Comparison of ENCODE assay signal across 20 cellular contexts in genomic region chr7:94133460-94133859, GRCh38.
DNase-seq lines count a peak whose midpoint lies in the region; ATAC-seq and TF ChIP-seq lines count a peak whose summit lies in the region.
"Had no signal": no experiment of that assay in that cellular context is flagged by ENCODE, and none has a peak within 500 bp of the region (broad histone marks: within the 10 kb centered on the region; RNA-seq: fewer than 3 reads in every experiment).

No MANE protein-coding gene starts in this region.

- no peak for DNase-seq in chondrocyte (ENCODE audit: low spot score)
- DNase-seq in retinal pigment epithelial cell (ENCODE audit: low read depth): peak; percentile 51
- DNase-seq in DMS53 (lab: John Stamatoyannopoulos, UW): no peak
- no peak for DNase-seq in mesenteric fat pad (ENCODE audit: low spot score)
- DNase-seq in NCI-H2107 (lab: John Stamatoyannopoulos, UW): no peak
- DNase-seq in NCI-H1694 treated with DMSO at 0.1 percent for 48 hours (lab: John Stamatoyannopoulos, UW): no peak
- DNase-seq: activated CD4-positive, alpha-beta T cell treated with anti-CD3 and anti-CD28 coated beads, Interleukin-2, amount 10 ng/mL, durations not matched to agents 24 days and 14 days; activated T-cell treated with anti-CD3 and anti-CD28 coated beads, Interleukin-2, amount 50 U/mL, for 72 hours; CD8-positive, alpha-beta T cell; colonic mucosa; hypothalamus; Karpas-422; left ventricle myocardium superior; NCI-H187 treated with DMSO at 0.1 percent for 48 hours; SHP77 treated with DMSO at 0.1 percent for 48 hours had no signal

- no peaks in the 10 kb centered on the region for H3K36me3 Mint-ChIP-seq in chondrocyte (ENCODE audit: low read depth)
- H3K36me3 Mint-ChIP-seq: CD8-positive, alpha-beta T cell had no signal

- no peak overlapping the region for H3K4me3 ChIP-seq in retinal pigment epithelial cell (ENCODE audit: low read length)
- H3K4me3 ChIP-seq: colonic mucosa, skin epidermis had no signal

- peaks cover 42% of the 10 kb centered on the region for H3K4me1 Mint-ChIP-seq in chondrocyte (ENCODE audit: low read depth)
- H3K4me1 Mint-ChIP-seq: activated CD4-positive, alpha-beta T cell treated with anti-CD3 and anti-CD28 coated beads, Interleukin-2, amount 10 ng/mL, durations not matched to agents 24 days and 14 days had no signal

- TF ChIP-seq CTCF in chondrocyte (IDR thresholded peaks at IDR 0.05): no peak
- no peak for TF ChIP-seq CTCF in retinal pigment epithelial cell (conservative IDR thresholded peaks at IDR 0.05; ENCODE audit: low read depth, low read length)

- peak; percentile 45 for ATAC-seq in GM18909 (IDR thresholded peaks at IDR 0.05; ENCODE audit: poor library complexity, unreplicated experiment)
- peak; percentile 62 for ATAC-seq in HG02884 (IDR thresholded peaks at IDR 0.05; ENCODE audit: unreplicated experiment)
- ATAC-seq: activated T-cell treated with anti-CD3 and anti-CD28 coated beads, Interleukin-2, amount 50 U/mL, for 72 hours; CD8-positive, alpha-beta T cell; left ventricle myocardium superior had no signal

- H3K27ac Mint-ChIP-seq in chondrocyte (ENCODE audit: unreplicated experiment): peak overlapping the region; percentile 73
- H3K27ac Mint-ChIP-seq: activated CD4-positive, alpha-beta T cell treated with anti-CD3 and anti-CD28 coated beads, Interleukin-2, amount 10 ng/mL, durations not matched to agents 24 days and 14 days; activated T-cell treated with anti-CD3 and anti-CD28 coated beads, Interleukin-2, amount 50 U/mL, for 72 hours; CD8-positive, alpha-beta T cell; T-helper 2 cell treated with Interferon-gamma antibody and Interleukin-4, amounts not matched to agents 5 μg/mL and 100 μg/mL, for 36 hours had no signal

- H3K9me3 Mint-ChIP-seq in chondrocyte (ENCODE audit: low read depth): no peaks in the 10 kb centered on the region
- H3K9me3 Mint-ChIP-seq: activated CD4-positive, alpha-beta T cell treated with anti-CD3 and anti-CD28 coated beads, Interleukin-2, amount 10 ng/mL, durations not matched to agents 24 days and 14 days; activated T-cell treated with anti-CD3 and anti-CD28 coated beads, Interleukin-2, amount 50 U/mL, for 72 hours; CD8-positive, alpha-beta T cell; neural crest cell; T-helper 2 cell treated with Interferon-gamma antibody and Interleukin-4, amounts not matched to agents 5 μg/mL and 100 μg/mL, for 36 hours had no signal

- no peak overlapping the region for H3K4me3 Mint-ChIP-seq in chondrocyte (ENCODE audit: unreplicated experiment)
- H3K4me3 Mint-ChIP-seq: activated CD4-positive, alpha-beta T cell treated with anti-CD3 and anti-CD28 coated beads, Interleukin-2, amount 10 ng/mL, durations not matched to agents 24 days and 14 days; activated T-cell treated with anti-CD3 and anti-CD28 coated beads, Interleukin-2, amount 50 U/mL, for 72 hours; CD8-positive, alpha-beta T cell; neural crest cell; T-helper 2 cell treated with Interferon-gamma antibody and Interleukin-4, amounts not matched to agents 5 μg/mL and 100 μg/mL, for 36 hours had no signal

- no peaks in the 10 kb centered on the region for H3K27me3 Mint-ChIP-seq in chondrocyte (ENCODE audit: low read depth)
